ENCODE assay signal across 10 cellular contexts in the genomic region with DNA sequence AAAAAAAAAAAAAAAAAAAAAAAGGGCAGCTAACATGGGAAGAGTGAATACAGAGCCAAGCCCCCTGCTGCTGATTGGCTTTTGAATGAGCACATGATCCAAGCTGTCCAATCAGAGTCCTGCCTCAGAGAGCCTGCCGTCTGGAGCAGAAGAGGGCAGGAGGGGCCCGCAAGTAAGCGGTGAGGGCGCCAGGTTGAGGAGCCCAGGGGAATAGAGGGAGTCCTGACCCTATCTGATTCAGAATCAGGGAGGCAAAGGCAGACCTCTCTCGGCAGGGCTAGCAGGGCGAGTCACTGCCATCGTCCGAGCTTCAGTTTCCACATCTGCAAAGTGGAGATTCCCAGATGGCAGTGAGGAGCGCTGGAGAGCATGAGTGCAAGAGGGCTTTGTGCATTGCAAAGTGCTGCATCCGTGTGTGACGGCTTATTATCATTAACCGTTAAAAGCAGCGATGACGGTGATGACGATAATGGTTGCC.
DNase-seq lines count a peak whose midpoint lies in the region; TF ChIP-seq lines count a peak whose summit lies in the region.
"Had no signal": no experiment of that assay in that cellular context is flagged by ENCODE, and none has a peak within 500 bp of the region (broad histone marks: within the 10 kb centered on the region; RNA-seq: fewer than 3 reads in every experiment).

No MANE protein-coding gene starts in this region.

- H3K27me3 ChIP-seq in sigmoid colon = no peaks in the 10 kb centered on the region

- H3K9me3 Mint-ChIP-seq in chondrocyte (ENCODE audit: low read depth) = no peaks in the 10 kb centered on the region
- H3K9me3 Mint-ChIP-seq in activated naive CD4-positive, alpha-beta T cell treated with anti-CD3 and anti-CD28 coated beads, Interleukin-2, amount 10 ng/mL, durations not matched to agents 7 days and 5 days = no peaks in the 10 kb centered on the region

- H3K27ac Mint-ChIP-seq in chondrocyte (ENCODE audit: unreplicated experiment) = no peak overlapping the region
- H3K27ac Mint-ChIP-seq in activated naive CD4-positive, alpha-beta T cell treated with anti-CD3 and anti-CD28 coated beads, Interleukin-2, amount 10 ng/mL, durations not matched to agents 7 days and 5 days = no peak overlapping the region

- peaks cover 12% of the 10 kb centered on the region for H3K36me3 Mint-ChIP-seq in chondrocyte (ENCODE audit: low read depth)
- H3K36me3 Mint-ChIP-seq in activated naive CD4-positive, alpha-beta T cell treated with anti-CD3 and anti-CD28 coated beads, Interleukin-2, amount 10 ng/mL, durations not matched to agents 7 days and 5 days = no peaks in the 10 kb centered on the region

- H3K27ac ChIP-seq in sigmoid colon = no peak overlapping the region

- peaks cover 20% of the 10 kb centered on the region for H3K4me1 Mint-ChIP-seq in chondrocyte (ENCODE audit: low read depth)
- H3K4me1 Mint-ChIP-seq in activated naive CD4-positive, alpha-beta T cell treated with anti-CD3 and anti-CD28 coated beads, Interleukin-2, amount 10 ng/mL, durations not matched to agents 7 days and 5 days = no peaks in the 10 kb centered on the region

- TF ChIP-seq POLR2A in sigmoid colon (IDR thresholded peaks at IDR 0.05) = no peak

- 88 to 93% methylated on average over 15 of the region's 15 CpGs for WGBS in sigmoid colon, 2 donors

- no peaks in the 10 kb centered on the region for H3K4me1 ChIP-seq in sigmoid colon

- intact Hi-C loops in sigmoid colon (cut with DNase I) = no loop called here

- TF ChIP-seq CTCF in chondrocyte (IDR thresholded peaks at IDR 0.05) = no peak
- no peak for TF ChIP-seq CTCF in sigmoid colon (IDR thresholded peaks at IDR 0.05)

- DNase-seq in NCI-H82 (lab: John Stamatoyannopoulos, UW) (peak; percentile 43), NCI-H82 treated with DMSO at 0.1 percent for 48 hours (lab: John Stamatoyannopoulos, UW; ENCODE audit: unreplicated experiment) (no peak), NCI-H460 (ENCODE audit: extremely low read depth, low read depth) (peak; percentile 74), chondrocyte (ENCODE audit: low spot score) (peak; percentile 48), sigmoid colon (peak; percentile 61), NCI-H1092 (lab: John Stamatoyannopoulos, UW) (no peak)
- no peak for DNase-seq in activated naive CD4-positive, alpha-beta T cell treated with anti-CD3 and anti-CD28 coated beads, Interleukin-2, amount 10 ng/mL, durations not matched to agents 7 days and 5 days
- DNase-seq in activated effector memory CD4-positive, alpha-beta T cell treated with Interleukin-2 at 50 U/mL for 16 hours = no peak
- DNase-seq: activated naive CD4-positive, alpha-beta T cell treated with Interleukin-2 at 50 U/mL for 16 hours; AML-193 had no signal

- no peak overlapping the region for H3K4me3 ChIP-seq in sigmoid colon

- H3K36me3 ChIP-seq in sigmoid colon = no peaks in the 10 kb centered on the region

- CTCF ChIA-PET in activated naive CD4-positive, alpha-beta T cell treated with anti-CD3 and anti-CD28 coated beads, Interleukin-2, amount 10 ng/mL, durations not matched to agents 7 days and 5 days (lab: Charles Lee) = interaction anchor here (0.8 kb wide), 1 partner anchor 1391 kb away, joined by 3 read pairs; no protein-coding TSS in a partner anchor

- peak overlapping the region; percentile 31 for H3K4me3 Mint-ChIP-seq in chondrocyte (ENCODE audit: unreplicated experiment)
- H3K4me3 Mint-ChIP-seq in activated naive CD4-positive, alpha-beta T cell treated with anti-CD3 and anti-CD28 coated beads, Interleukin-2, amount 10 ng/mL, durations not matched to agents 7 days and 5 days = no peak overlapping the region

- H3K9me3 ChIP-seq in sigmoid colon = no peaks in the 10 kb centered on the region

- no peak for TF ChIP-seq EP300 in sigmoid colon (IDR thresholded peaks at IDR 0.05)

- no peaks in the 10 kb centered on the region for H3K27me3 Mint-ChIP-seq in chondrocyte (ENCODE audit: low read depth)
- H3K27me3 Mint-ChIP-seq in activated naive CD4-positive, alpha-beta T cell treated with anti-CD3 and anti-CD28 coated beads, Interleukin-2, amount 10 ng/mL, durations not matched to agents 7 days and 5 days = peaks cover 38% of the 10 kb centered on the region

Comparison
In these comparisons a context has a peak if more than half of its experiments do, and no peak if none do; other contexts are left out.
1. DNase-seq: peak in NCI-H82 (single experiment), NCI-H460 (single experiment), chondrocyte (single experiment) and sigmoid colon (single experiment); none in NCI-H82 treated with DMSO at 0.1 percent for 48 hours (single experiment), activated naive CD4-positive, alpha-beta T cell treated with anti-CD3 and anti-CD28 coated beads, Interleukin-2, amount 10 ng/mL, durations not matched to agents 7 days and 5 days (single experiment), activated effector memory CD4-positive, alpha-beta T cell treated with Interleukin-2 at 50 U/mL for 16 hours (single experiment) and NCI-H1092 (single experiment).